In the genomic region with DNA sequence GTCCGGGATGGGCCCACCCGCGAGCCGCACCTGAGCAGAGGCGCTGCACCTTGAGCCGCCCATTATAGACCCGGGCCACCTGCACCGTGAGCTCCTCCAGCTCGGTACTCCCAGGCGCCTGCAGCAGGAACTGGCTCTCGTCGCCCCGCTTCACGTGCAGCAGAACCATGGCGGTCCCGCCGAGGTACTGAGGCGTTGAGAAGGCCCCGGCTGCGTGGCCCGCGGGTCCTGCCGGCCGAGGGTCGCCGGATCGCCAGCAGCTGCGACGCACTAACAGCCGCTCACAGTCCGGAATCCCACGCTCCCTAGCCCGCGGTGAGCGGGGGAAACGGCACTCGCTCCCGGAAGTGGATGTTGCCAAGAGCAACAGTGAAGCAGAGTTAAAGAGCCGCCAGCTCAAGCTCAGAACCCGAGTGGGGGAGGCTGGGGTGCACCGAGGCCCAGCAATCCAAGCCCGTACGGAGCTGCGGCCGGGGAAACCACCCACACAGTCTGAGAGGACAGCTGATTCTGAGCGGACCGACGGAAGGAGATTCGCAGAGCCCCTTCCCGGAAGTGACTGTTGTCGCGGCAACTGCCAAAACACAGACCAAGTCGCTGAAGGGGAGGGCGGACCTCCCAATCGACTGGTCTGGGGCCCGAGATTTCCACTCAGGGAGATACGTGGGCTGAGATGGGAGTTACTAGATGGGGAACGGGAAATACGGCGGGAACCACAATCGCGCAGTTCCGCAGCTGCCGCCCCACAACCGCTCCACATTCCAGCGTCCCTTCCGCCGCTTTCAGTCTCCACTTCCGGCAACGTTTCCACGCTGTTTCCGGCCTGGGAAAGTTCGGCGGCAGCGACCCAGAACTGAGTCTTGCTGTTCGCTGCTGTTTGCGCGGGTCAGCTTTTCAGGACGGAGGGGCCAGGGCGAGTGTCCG, we compare ENCODE assay signal across 1 cellular context.
TF ChIP-seq lines count a peak whose summit lies in the region.

A gene with protein sequence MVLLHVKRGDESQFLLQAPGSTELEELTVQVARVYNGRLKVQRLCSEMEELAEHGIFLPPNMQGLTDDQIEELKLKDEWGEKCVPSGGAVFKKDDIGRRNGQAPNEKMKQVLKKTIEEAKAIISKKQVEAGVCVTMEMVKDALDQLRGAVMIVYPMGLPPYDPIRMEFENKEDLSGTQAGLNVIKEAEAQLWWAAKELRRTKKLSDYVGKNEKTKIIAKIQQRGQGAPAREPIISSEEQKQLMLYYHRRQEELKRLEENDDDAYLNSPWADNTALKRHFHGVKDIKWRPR (minus strand): TSS at position 303 of the 924 bp plus-strand sequence. CDS start 134 bp downstream, at position 169.

TF ChIP-seq in HepG2, 621 proteins besides CTCF, POLR2A, EP300 and RAD21 (continued from another document and continues in another):
- TF ChIP-seq ZNF142 (CRISPR knock-in tag; IDR thresholded peaks at IDR 0.05) (peak; percentile 23; the same call in 1 of the 2 replicates), RERE (CRISPR knock-in tag; IDR thresholded peaks at IDR 0.05; ENCODE audit: low read depth) (no peak; the same call in 1 of the 2 replicates), ZNF317 (CRISPR knock-in tag; IDR thresholded peaks at IDR 0.05) (peak; percentile 79), ZNF496 (CRISPR knock-in tag; IDR thresholded peaks at IDR 0.05; ENCODE audit: insufficient replicate concordance) (no peak), ZNF646 (CRISPR knock-in tag; IDR thresholded peaks at IDR 0.05) (no peak), LCORL (IDR thresholded peaks at IDR 0.05) (no peak), LCORL (CRISPR knock-in tag; IDR thresholded peaks at IDR 0.05) (0 out of 2 replicates have a peak, but pooled peaks have one; percentile 20), ZSCAN21 (CRISPR knock-in tag; IDR thresholded peaks at IDR 0.05; ENCODE audit: borderline replicate concordance) (peak; percentile 67; the same call in 1 of the 2 replicates), SOX5 (CRISPR knock-in tag; IDR thresholded peaks at IDR 0.05; ENCODE audit: borderline replicate concordance) (0 out of 2 replicates have a peak, but pooled peaks have one; percentile 8), MBD4 (IDR thresholded peaks at IDR 0.05; ENCODE audit: borderline replicate concordance, low read length) (no peak), SP4 (CRISPR knock-in tag; IDR thresholded peaks at IDR 0.05) (no peak), KDM4B (CRISPR knock-in tag; IDR thresholded peaks at IDR 0.05) (peak; percentile 53), ZNF619 (CRISPR knock-in tag; IDR thresholded peaks at IDR 0.05) (no peak), GABPA (IDR thresholded peaks at IDR 0.05; ENCODE audit: low read depth, low read length) (peak; percentile 80), GABPA (CRISPR knock-in tag; IDR thresholded peaks at IDR 0.05; ENCODE audit: low read depth) (peak; percentile 97), HES4 (CRISPR knock-in tag; IDR thresholded peaks at IDR 0.05; ENCODE audit: borderline replicate concordance) (peak; percentile 19; the same call in 1 of the 2 replicates), ZC3H4 (CRISPR knock-in tag; IDR thresholded peaks at IDR 0.05; ENCODE audit: borderline replicate concordance) (no peak), CENPBD1 (CRISPR knock-in tag; IDR thresholded peaks at IDR 0.05; ENCODE audit: borderline replicate concordance, low read depth) (0 out of 2 replicates have a peak, but pooled peaks have one; percentile 71), MXD4 (CRISPR knock-in tag; IDR thresholded peaks at IDR 0.05) (peak; percentile 64), FOXA1 (IDR thresholded peaks at IDR 0.05) (no peak), FOXA1 (CRISPR knock-in tag; IDR thresholded peaks at IDR 0.05) (no peak), ONECUT2 (CRISPR knock-in tag; IDR thresholded peaks at IDR 0.05) (no peak), ZNF282 (IDR thresholded peaks at IDR 0.05; ENCODE audit: partially characterized antibody) (no peak), ZMYM2 (CRISPR knock-in tag; IDR thresholded peaks at IDR 0.05) (no peak), ZNF30 (CRISPR knock-in tag; IDR thresholded peaks at IDR 0.05) (no peak), RBM39 (IDR thresholded peaks at IDR 0.05; ENCODE audit: low read depth, low read length, poor library complexity, severe bottlenecking) (peak; percentile 86), TP53 (CRISPR knock-in tag; conservative IDR thresholded peaks at IDR 0.05) (0 out of 2 replicates have a peak, but pooled peaks have one; percentile 82), ZFP62 (CRISPR knock-in tag; IDR thresholded peaks at IDR 0.05) (no peak), SYNCRIP (IDR thresholded peaks at IDR 0.05; ENCODE audit: insufficient read depth, low read depth, low read length) (no peak)
- TF ChIP-seq, protein P1, sequence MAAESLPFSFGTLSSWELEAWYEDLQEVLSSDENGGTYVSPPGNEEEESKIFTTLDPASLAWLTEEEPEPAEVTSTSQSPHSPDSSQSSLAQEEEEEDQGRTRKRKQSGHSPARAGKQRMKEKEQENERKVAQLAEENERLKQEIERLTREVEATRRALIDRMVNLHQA (CRISPR knock-in tag; IDR thresholded peaks at IDR 0.05), result no peak
- TF ChIP-seq, protein P2, sequence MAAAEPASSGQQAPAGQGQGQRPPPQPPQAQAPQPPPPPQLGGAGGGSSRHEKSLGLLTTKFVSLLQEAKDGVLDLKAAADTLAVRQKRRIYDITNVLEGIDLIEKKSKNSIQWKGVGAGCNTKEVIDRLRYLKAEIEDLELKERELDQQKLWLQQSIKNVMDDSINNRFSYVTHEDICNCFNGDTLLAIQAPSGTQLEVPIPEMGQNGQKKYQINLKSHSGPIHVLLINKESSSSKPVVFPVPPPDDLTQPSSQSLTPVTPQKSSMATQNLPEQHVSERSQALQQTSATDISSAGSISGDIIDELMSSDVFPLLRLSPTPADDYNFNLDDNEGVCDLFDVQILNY (CRISPR knock-in tag; conservative IDR thresholded peaks at IDR 0.05), result no peak
- TF ChIP-seq, protein P3, sequence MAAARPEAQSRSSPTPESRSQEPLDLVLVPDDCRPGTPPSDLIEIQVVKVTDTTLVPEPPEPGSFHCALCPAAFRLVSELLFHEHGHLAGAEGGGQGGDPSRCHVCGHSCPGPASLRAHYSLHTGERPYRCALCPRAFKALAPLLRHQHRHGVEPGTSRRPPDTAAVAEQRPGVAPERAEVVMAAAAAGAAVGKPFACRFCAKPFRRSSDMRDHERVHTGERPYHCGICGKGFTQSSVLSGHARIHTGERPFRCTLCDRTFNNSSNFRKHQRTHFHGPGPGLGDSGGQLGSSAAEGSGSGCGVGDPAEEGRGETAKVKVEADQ (CRISPR knock-in tag; IDR thresholded peaks at IDR 0.05; ENCODE audit: borderline replicate concordance), result no peak
